Comparison of ENCODE assay signal across 19 cellular contexts in genomic region chr18:49611316-49611715, GRCh38. TPM values are rescaled to one million over a fixed set of nuclear protein-coding genes. Genes with fewer than 3 reads are reported as not detected.
"Had no signal": no experiment of that assay in that cellular context is flagged by ENCODE, and none has a peak within 500 bp of the region (broad histone marks: within the 10 kb centered on the region; RNA-seq: fewer than 3 reads in every experiment).

No MANE protein-coding gene starts in this region.

- H3K9me3 ChIP-seq: SK-N-SH had no signal

- H3K9ac ChIP-seq: SK-N-SH had no signal

- DNase-seq: KBM-7, MV-4-11, NCI-H1048, NCI-H1105, NCI-H1417, NCI-H1436 treated with DMSO at 0.1 percent for 48 hours, NCI-H1694 treated with DMSO at 0.1 percent for 48 hours, NCI-H1930, NCI-H2081, NCI-H2107, NCI-H2227 treated with DMSO at 0.1 percent for 48 hours, NCI-H524 treated with DMSO at 0.1 percent for 48 hours, NCI-H69, NCI-H774, RPMI8226, SHP77, SK-N-SH, SW 1271 had no signal

RNA-seq across cellular contexts. Expression of gene LIPG, which starts 49.5 kb away (rescaled TPM):
- total RNA-seq: SK-MEL-5 had no signal
